Comparison of ENCODE assay signal across 1 cellular context in genomic region chr11:66344550-66345315, GRCh38.
TF ChIP-seq lines count a peak whose summit lies in the region.

BRMS1 (minus strand) TSS chr11:66345104; CDS start chr11:66342234, 2,870 bp downstream.

TF ChIP-seq in HepG2, 621 proteins besides CTCF, POLR2A, EP300 and RAD21 (continued from another document and continues in another):
- TF ChIP-seq ZNF207 (IDR thresholded peaks at IDR 0.05; ENCODE audit: borderline replicate concordance) (no peak), GPBP1L1 (CRISPR knock-in tag; IDR thresholded peaks at IDR 0.05) (no peak), ZNF24 (IDR thresholded peaks at IDR 0.05) (no peak), FUBP1 (CRISPR knock-in tag; IDR thresholded peaks at IDR 0.05; ENCODE audit: borderline replicate concordance) (no peak), ZSCAN12 (CRISPR knock-in tag; IDR thresholded peaks at IDR 0.05) (no peak), KLF13 (CRISPR knock-in tag; IDR thresholded peaks at IDR 0.05) (no peak), ZNF652 (CRISPR knock-in tag; IDR thresholded peaks at IDR 0.05; ENCODE audit: borderline replicate concordance, low read depth) (peak; percentile 35; the same call in 1 of the 2 replicates), MEF2D (CRISPR knock-in tag; IDR thresholded peaks at IDR 0.05) (peak; percentile 64; the same call in 1 of the 2 replicates), IKZF4 (CRISPR knock-in tag; IDR thresholded peaks at IDR 0.05; ENCODE audit: borderline replicate concordance, low read depth, not compliant biosample characterization) (no peak), HOXD1 (CRISPR knock-in tag; IDR thresholded peaks at IDR 0.05) (no peak), MTF1 (CRISPR knock-in tag; IDR thresholded peaks at IDR 0.05) (no peak), ZNF10 (CRISPR knock-in tag; IDR thresholded peaks at IDR 0.05; ENCODE audit: borderline replicate concordance, low read depth) (no peak), ZBTB40 (IDR thresholded peaks at IDR 0.05) (no peak), ZBTB40 (CRISPR knock-in tag; IDR thresholded peaks at IDR 0.05) (peak; percentile 55; the same call in 1 of the 2 replicates), ZNF17 (CRISPR knock-in tag; IDR thresholded peaks at IDR 0.05) (no peak), PCBP1 (IDR thresholded peaks at IDR 0.05; ENCODE audit: borderline replicate concordance, low read depth, low read length) (peak; percentile 89; the same call in 1 of the 2 replicates), ZNF550 (CRISPR knock-in tag; IDR thresholded peaks at IDR 0.05; ENCODE audit: borderline replicate concordance) (no peak), ZFYVE20 (CRISPR knock-in tag; IDR thresholded peaks at IDR 0.05; ENCODE audit: borderline replicate concordance, low read depth) (no peak), ZNF563 (CRISPR knock-in tag; IDR thresholded peaks at IDR 0.05) (peak; percentile 67; the same call in 1 of the 2 replicates), NFATC3 (CRISPR knock-in tag; IDR thresholded peaks at IDR 0.05) (no peak), ZNF331 (CRISPR knock-in tag; IDR thresholded peaks at IDR 0.05) (peak; percentile 61), ZNF724P (CRISPR knock-in tag; IDR thresholded peaks at IDR 0.05; ENCODE audit: borderline replicate concordance) (peak; percentile 64; the same call in 1 of the 2 replicates), SRF (IDR thresholded peaks at IDR 0.05; ENCODE audit: low read depth, low read length) (peak; percentile 60; the same call in 1 of the 2 replicates), ZNF75D (CRISPR knock-in tag; IDR thresholded peaks at IDR 0.05; ENCODE audit: borderline replicate concordance) (no peak), ZNF615 (CRISPR knock-in tag; IDR thresholded peaks at IDR 0.05; ENCODE audit: borderline replicate concordance) (no peak), ZNF253 (CRISPR knock-in tag; IDR thresholded peaks at IDR 0.05; ENCODE audit: borderline replicate concordance) (no peak), KDM5B (CRISPR knock-in tag; IDR thresholded peaks at IDR 0.05; ENCODE audit: borderline replicate concordance) (peak; percentile 82; the same call in 1 of the 2 replicates), ELF1 (CRISPR knock-in tag; IDR thresholded peaks at IDR 0.05) (peak; percentile 99), ZNF333 (CRISPR knock-in tag; IDR thresholded peaks at IDR 0.05; ENCODE audit: borderline replicate concordance) (peak; percentile 55; the same call in 1 of the 2 replicates), ZNF577 (CRISPR knock-in tag; IDR thresholded peaks at IDR 0.05; ENCODE audit: borderline replicate concordance, low read depth) (no peak), ZBTB37 (CRISPR knock-in tag; IDR thresholded peaks at IDR 0.05) (no peak), ZNF317 (CRISPR knock-in tag; IDR thresholded peaks at IDR 0.05) (peak; percentile 45; the same call in 1 of the 2 replicates), ZNF691 (CRISPR knock-in tag; IDR thresholded peaks at IDR 0.05; ENCODE audit: borderline replicate concordance, low read depth) (peak; percentile 84; the same call in 1 of the 2 replicates), ZNF552 (CRISPR knock-in tag; IDR thresholded peaks at IDR 0.05; ENCODE audit: borderline replicate concordance) (0 out of 2 replicates have a peak, but pooled peaks have one; percentile 57), MAF1 (CRISPR knock-in tag; IDR thresholded peaks at IDR 0.05; ENCODE audit: borderline replicate concordance) (no peak), ZNF276 (CRISPR knock-in tag; IDR thresholded peaks at IDR 0.05; ENCODE audit: low read depth) (no peak; the same call in 1 of the 2 replicates), GATAD1 (CRISPR knock-in tag; IDR thresholded peaks at IDR 0.05) (peak; percentile 99), PRDM4 (CRISPR knock-in tag; IDR thresholded peaks at IDR 0.05; ENCODE audit: borderline replicate concordance) (no peak), PHB2 (IDR thresholded peaks at IDR 0.05; ENCODE audit: partially characterized antibody) (no peak), ZNF343 (CRISPR knock-in tag; IDR thresholded peaks at IDR 0.05) (0 out of 2 replicates have a peak, but pooled peaks have one; percentile 43), MBNL3 (CRISPR knock-in tag; conservative IDR thresholded peaks at IDR 0.05) (no peak), SP4 (CRISPR knock-in tag; IDR thresholded peaks at IDR 0.05) (peak; percentile 71; the same call in 1 of the 2 replicates), NPAS2 (CRISPR knock-in tag; IDR thresholded peaks at IDR 0.05; ENCODE audit: borderline replicate concordance) (no peak), BRCA1 (CRISPR knock-in tag; IDR thresholded peaks at IDR 0.05) (no peak), ARID2 (CRISPR knock-in tag; IDR thresholded peaks at IDR 0.05; ENCODE audit: borderline replicate concordance) (peak; percentile 67; the same call in 1 of the 2 replicates)
